Comparison of ENCODE assay signal across 26 cellular contexts in genomic region chr15:91793771-91794170, GRCh38. TPM values are rescaled to one million over a fixed set of nuclear protein-coding genes. Genes with fewer than 3 reads are reported as not detected.
"Had no signal": no experiment of that assay in that cellular context is flagged by ENCODE, and none has a peak within 500 bp of the region (broad histone marks: within the 10 kb centered on the region; RNA-seq: fewer than 3 reads in every experiment).

No MANE protein-coding gene starts in this region.

- H3K4me1 Mint-ChIP-seq: IgD-negative memory B cell had no signal

- H3K4me3 ChIP-seq: K562, SJSA1, SK-N-MC had no signal

- H3K27me3 Mint-ChIP-seq: IgD-negative memory B cell had no signal

- ATAC-seq: HepG2, K562, Panc1, PC-3 had no signal

- H3K9me3 Mint-ChIP-seq: IgD-negative memory B cell had no signal

- H3K4me1 ChIP-seq: SJSA1 had no signal

- DNase-seq: Kasumi-1; MM.1S; NCI-H1092 treated with DMSO at 0.1 percent for 48 hours; NCI-H1436; NCI-H187; NCI-H2029; NCI-H2081 treated with DMSO at 0.1 percent for 48 hours; NCI-H2171; NCI-H226; NCI-H446; NCI-H510A; NCI-H524 treated with DMSO at 0.1 percent for 48 hours; NCI-H69; NCI-H774; NK-92 treated with Interleukin-12 subunit alpha and Interleukin-12 subunit beta, amount 100 ng/mL, for 24 hours; PC-3; Right ventricle myocardium superior; SIG-M5 had no signal

- H3K36me3 Mint-ChIP-seq: IgD-negative memory B cell had no signal

- H3K27ac ChIP-seq: HL-60, KMS-11, SJSA1, SK-N-MC had no signal

- H3K4me2 ChIP-seq: KMS-11 had no signal

- H3K9ac ChIP-seq: KMS-11 had no signal

- FAIRE-seq: HepG2, K562 had no signal

- H3K4me3 Mint-ChIP-seq: IgD-negative memory B cell had no signal

- H3K36me3 ChIP-seq: SJSA1 had no signal

- H3K27me3 ChIP-seq: SJSA1 had no signal

- H3K9me3 ChIP-seq: SJSA1 had no signal

- H3K27ac Mint-ChIP-seq: IgD-negative memory B cell had no signal

RNA-seq across cellular contexts. Expression of gene SLCO3A1, which starts 59.7 kb away (rescaled TPM):
- total RNA-seq: SJSA1 had no signal
